8 cellular contexts compared by ENCODE assay signal in the genomic region with DNA sequence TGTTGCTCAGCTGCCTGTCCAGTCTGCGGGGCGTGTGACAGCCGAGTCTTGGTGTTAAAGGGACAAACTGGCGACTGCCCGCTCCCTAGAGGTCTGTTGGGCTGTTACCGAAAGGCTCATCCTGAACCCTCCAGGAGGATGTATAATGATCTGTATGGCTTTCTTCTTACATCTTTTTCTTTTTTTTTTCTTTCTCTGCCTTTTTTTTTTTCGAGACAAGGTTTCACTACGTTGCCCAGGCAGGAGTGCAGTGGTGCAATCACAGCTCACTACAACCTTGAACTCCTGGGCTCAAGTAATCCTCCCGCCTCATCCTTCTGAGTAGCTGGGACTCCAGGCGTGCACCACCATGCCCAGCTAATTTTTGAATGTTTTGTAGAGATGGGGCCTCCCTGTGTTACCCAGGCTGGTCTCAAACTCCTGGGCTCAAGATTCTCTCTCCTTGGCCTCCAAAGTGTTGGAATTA. TPM values are rescaled to one million over a fixed set of nuclear protein-coding genes. Genes with fewer than 3 reads are reported as not detected.
DNase-seq lines count a peak whose midpoint lies in the region; ATAC-seq, FAIRE-seq and TF ChIP-seq lines count a peak whose summit lies in the region.

No MANE protein-coding gene starts in this region.

- H3K27me3 ChIP-seq in left ventricle myocardium inferior (ENCODE audit: low read depth) (no peaks in the 10 kb centered on the region), smooth muscle cell (ENCODE audit: low read depth) (no peaks in the 10 kb centered on the region)

- H3K4me3 ChIP-seq in GM12865 (ENCODE audit: low read depth, low read length): peak overlapping the region; percentile 94
- H3K4me3 ChIP-seq in left ventricle myocardium inferior: peak overlapping the region; percentile 95
- H3K4me3 ChIP-seq in smooth muscle cell: peak overlapping the region; percentile 93

- no peak for TF ChIP-seq CTCF in GM12865 (IDR thresholded peaks at IDR 0.05; ENCODE audit: insufficient read depth, low read depth, low read length, missing control alignments)
- TF ChIP-seq CTCF in VCaP (conservative IDR thresholded peaks at IDR 0.05): no peak
- no peak for TF ChIP-seq CTCF in left ventricle myocardium inferior (IDR thresholded peaks at IDR 0.05; ENCODE audit: borderline replicate concordance)
- TF ChIP-seq CTCF in smooth muscle cell (IDR thresholded peaks at IDR 0.05; ENCODE audit: borderline replicate concordance, insufficient read depth, poor library complexity, severe bottlenecking): no peak

- H3K9ac ChIP-seq in smooth muscle cell (ENCODE audit: low read depth): peak overlapping the region; percentile 78

- peaks cover 13% of the 10 kb centered on the region for H3F3A ChIP-seq in smooth muscle cell (ENCODE audit: low read depth)

- DNase-seq in GM12865 (ENCODE audit: low read depth) (no peak), left ventricle myocardium inferior (no peak), smooth muscle cell (lab: John Stamatoyannopoulos, UW; ENCODE audit: unreplicated experiment) (no peak), GM12892 (ENCODE audit: insufficient read length) (no peak), midbrain (lab: John Stamatoyannopoulos, UW) (no peak)

- H4K20me1 ChIP-seq in smooth muscle cell (ENCODE audit: low read depth): peaks cover 5% of the 10 kb centered on the region

- H3K27ac ChIP-seq in VCaP (peak overlapping the region; percentile 86), left ventricle myocardium inferior (replicated peaks) (peak overlapping the region; percentile 92), smooth muscle cell (ENCODE audit: low read depth) (peak overlapping the region; percentile 49)

- intact Hi-C loops in left ventricle myocardium inferior (cut with micrococcal nuclease): no loop called here

- H3K4me1 ChIP-seq in left ventricle myocardium inferior (peaks cover 30% of the 10 kb centered on the region), smooth muscle cell (ENCODE audit: low read depth) (peaks cover 4% of the 10 kb centered on the region)

- peak overlapping the region; percentile 77 for H2AFZ ChIP-seq in smooth muscle cell (ENCODE audit: low read depth)

- 17% methylated on average over 10 of the region's 10 CpGs for WGBS in smooth muscle cell (ENCODE audit: low lambda C conversion rate)

- peaks cover 67% of the 10 kb centered on the region for H3K36me3 ChIP-seq in left ventricle myocardium inferior
- H3K36me3 ChIP-seq in smooth muscle cell (ENCODE audit: low read depth): no peaks in the 10 kb centered on the region

- ATAC-seq in HG02938 (IDR thresholded peaks at IDR 0.05; ENCODE audit: unreplicated experiment) (peak; percentile 38), HG02870 (IDR thresholded peaks at IDR 0.05; ENCODE audit: unreplicated experiment) (no peak)

- TF ChIP-seq POLR2A in GM12892 (IDR thresholded peaks at IDR 0.05; ENCODE audit: low read depth, low read length): no peak

- peaks cover 23% of the 10 kb centered on the region for H3K79me2 ChIP-seq in smooth muscle cell (ENCODE audit: low read depth)

- no peak for FAIRE-seq in GM12892 (lab: Jason Lieb, UNC)

- H3K9me3 ChIP-seq in left ventricle myocardium inferior (replicated peaks) (no peaks in the 10 kb centered on the region), smooth muscle cell (replicated peaks; ENCODE audit: low read depth) (no peaks in the 10 kb centered on the region)

- peak overlapping the region; percentile 96 for H3K4me2 ChIP-seq in smooth muscle cell

RNA-seq across cellular contexts. Expression of a gene that starts 0.9 kb away (rescaled TPM):
- 14.4 TPM for total RNA-seq in left ventricle myocardium inferior
- total RNA-seq in smooth muscle cell: 13.4 and 14.7 TPM in 2 replicates
- polyA plus RNA-seq in smooth muscle cell: 17.6 and 25.9 TPM in 2 replicates
- 13.3 TPM for polyA plus RNA-seq in GM12892 (2012; ENCODE audit: missing spikeins)

RNA-seq across cellular contexts. Expression of a gene that starts 13.4 kb away (rescaled TPM):
- 36.7 TPM for total RNA-seq in left ventricle myocardium inferior
- total RNA-seq in smooth muscle cell: 55.8 and 59.2 TPM in 2 replicates
- polyA plus RNA-seq in smooth muscle cell: 69.5 and 86.8 TPM in 2 replicates
- 27.8 TPM for polyA plus RNA-seq in GM12892 (2012; ENCODE audit: missing spikeins)

RNA-seq across cellular contexts. Expression of a gene that starts 24.7 kb away (rescaled TPM):
- 15.0 TPM for total RNA-seq in left ventricle myocardium inferior
- 5.6 and 8.9 TPM in 2 replicates for total RNA-seq in smooth muscle cell
- polyA plus RNA-seq in smooth muscle cell: 9.2 and 10.3 TPM in 2 replicates
- polyA plus RNA-seq in GM12892 (2012; ENCODE audit: missing spikeins): 0.06 TPM

RNA-seq across cellular contexts. Expression of a gene that starts 39.4 kb away (rescaled TPM):
- total RNA-seq in left ventricle myocardium inferior (not detected), smooth muscle cell (not detected in 2 replicates)
- polyA plus RNA-seq in smooth muscle cell: not detected in 2 replicates
- not detected for polyA plus RNA-seq in GM12892 (2012; ENCODE audit: missing spikeins)

RNA-seq across cellular contexts. Expression of a gene that starts 46.4 kb away (rescaled TPM):
- 17.7 TPM for total RNA-seq in left ventricle myocardium inferior
- 6.6 and 8.7 TPM in 2 replicates for total RNA-seq in smooth muscle cell
- polyA plus RNA-seq in smooth muscle cell: 8.3 and 15.9 TPM in 2 replicates
- 12.1 TPM for polyA plus RNA-seq in GM12892 (2012; ENCODE audit: missing spikeins)
